ENCODE assay signal across 9 cellular contexts in genomic region chr20:32354592-32355416, GRCh38. TPM values are rescaled to one million over a fixed set of nuclear protein-coding genes. Genes with fewer than 3 reads are reported as not detected.
DNase-seq lines count a peak whose midpoint lies in the region; ATAC-seq and TF ChIP-seq lines count a peak whose summit lies in the region.
"Had no signal": no experiment of that assay in that cellular context is flagged by ENCODE, and none has a peak within 500 bp of the region (broad histone marks: within the 10 kb centered on the region; RNA-seq: fewer than 3 reads in every experiment).

No MANE protein-coding gene starts in this region.

- DNase-seq in activated naive CD4-positive, alpha-beta T cell treated with anti-CD3 and anti-CD28 coated beads, Interleukin-2, amount 10 ng/mL, durations not matched to agents 7 days and 5 days = no peak
- no peak for DNase-seq in activated naive CD4-positive, alpha-beta T cell (lab: John Stamatoyannopoulos, UW)
- DNase-seq in M059J (ENCODE audit: low read depth) = peak; percentile 95
- peak; percentile 54 for DNase-seq in mammary epithelial cell
- peak; percentile 43 for DNase-seq in stromal cell of bone marrow (ENCODE audit: low read depth)
- no peak for DNase-seq in GM20000 (ENCODE audit: low spot score)
- DNase-seq in Right ventricle myocardium superior = no peak
- no peak for DNase-seq in stimulated activated CD4-positive, alpha-beta T cell treated with anti-CD3 and anti-CD28 coated beads, Interleukin-4, amount 100 ng/mL, for 1 hour
- DNase-seq: SIG-M5 had no signal

- dilution Hi-C loops in mammary epithelial cell (cut with HindIII; ENCODE audit: low sequenced_read_pairs) = no loop called here

- no peak overlapping the region for H3K27ac ChIP-seq in mammary epithelial cell (ENCODE audit: insufficient read depth, low read depth, low read length)

- in situ Hi-C loops in mammary epithelial cell (cut with MboI; ENCODE audit: low sequenced_read_pairs in 2 of 2) = no loop called here

- H3K4me1 ChIP-seq in mammary epithelial cell (ENCODE audit: insufficient read depth, low read length) = peaks cover 31% of the 10 kb centered on the region

- H3K9me3 Mint-ChIP-seq in activated naive CD4-positive, alpha-beta T cell treated with anti-CD3 and anti-CD28 coated beads, Interleukin-2, amount 10 ng/mL, durations not matched to agents 7 days and 5 days = no peaks in the 10 kb centered on the region

- intact Hi-C loops in mammary epithelial cell (cut with micrococcal nuclease) (no loop called here), Right ventricle myocardium superior (cut with DNase I) (no loop called here)

- H2AFZ ChIP-seq in mammary epithelial cell (ENCODE audit: low read depth, low read length) = no peak overlapping the region

- H3K4me1 Mint-ChIP-seq in activated naive CD4-positive, alpha-beta T cell treated with anti-CD3 and anti-CD28 coated beads, Interleukin-2, amount 10 ng/mL, durations not matched to agents 7 days and 5 days = peaks cover 38% of the 10 kb centered on the region

- peaks cover 6% of the 10 kb centered on the region for H3K36me3 Mint-ChIP-seq in activated naive CD4-positive, alpha-beta T cell treated with anti-CD3 and anti-CD28 coated beads, Interleukin-2, amount 10 ng/mL, durations not matched to agents 7 days and 5 days

- H3K4me3 ChIP-seq in mammary epithelial cell (replicated peaks in 1 of 3; ENCODE audit: insufficient read depth in 1 of 3, low read depth in 2 of 3, low read length in 3 of 3) = no peak overlapping the region

- WGBS in mammary epithelial cell (ENCODE audit: low coverage, missing lambda C conversion rate) = 57% methylated on average over 2 of the region's 2 CpGs

- no TSS peak for BruUV-seq in mammary epithelial cell (replicated peaks; lab: Mats Ljungman, UMichigan)

- H3K4me2 ChIP-seq in mammary epithelial cell (ENCODE audit: insufficient read depth, low read depth, low read length) = no peak overlapping the region

- ATAC-seq in Right ventricle myocardium superior (ENCODE audit: poor library complexity) = no peak

- H4K20me1 ChIP-seq in mammary epithelial cell (ENCODE audit: insufficient read depth, low read length) = no peaks in the 10 kb centered on the region

- no peaks in the 10 kb centered on the region for H3K9me3 ChIP-seq in mammary epithelial cell (replicated peaks; ENCODE audit: insufficient read depth, low read length)

- CTCF ChIA-PET in activated naive CD4-positive, alpha-beta T cell treated with anti-CD3 and anti-CD28 coated beads, Interleukin-2, amount 10 ng/mL, durations not matched to agents 7 days and 5 days (lab: Charles Lee) = interaction anchor here (1.0 to 1.5 kb wide), 2 partner anchors 10 to 17 kb away, joined by 3 read pairs; no protein-coding TSS in a partner anchor
- CTCF ChIA-PET in mammary epithelial cell (lab: Charles Lee; ENCODE audit: low non-redundant PET) = no interaction called here

- peak overlapping the region; percentile 80 for H3K27ac Mint-ChIP-seq in activated naive CD4-positive, alpha-beta T cell treated with anti-CD3 and anti-CD28 coated beads, Interleukin-2, amount 10 ng/mL, durations not matched to agents 7 days and 5 days

- H3K27me3 ChIP-seq in mammary epithelial cell (ENCODE audit: insufficient read depth, low read length) = no peaks in the 10 kb centered on the region

- no peak overlapping the region for H3K9ac ChIP-seq in mammary epithelial cell (ENCODE audit: insufficient read depth, low read length)

- TF ChIP-seq CTCF in mammary epithelial cell (conservative IDR thresholded peaks at IDR 0.05 in 1 of 2, IDR thresholded peaks at IDR 0.05 in 1 of 2; ENCODE audit: extremely low read depth in 1 of 2, insufficient read depth in 1 of 2, low read depth in 1 of 2, low read length in 2 of 2) (no peak), GM20000 (IDR thresholded peaks at IDR 0.05; ENCODE audit: extremely low read depth, missing control alignments) (no peak)

- no peaks in the 10 kb centered on the region for H3K27me3 Mint-ChIP-seq in activated naive CD4-positive, alpha-beta T cell treated with anti-CD3 and anti-CD28 coated beads, Interleukin-2, amount 10 ng/mL, durations not matched to agents 7 days and 5 days

- H3K4me3 Mint-ChIP-seq in activated naive CD4-positive, alpha-beta T cell treated with anti-CD3 and anti-CD28 coated beads, Interleukin-2, amount 10 ng/mL, durations not matched to agents 7 days and 5 days = no peak overlapping the region

- no peaks in the 10 kb centered on the region for H3K36me3 ChIP-seq in mammary epithelial cell (ENCODE audit: insufficient read depth, low read length)

- H3K79me2 ChIP-seq in mammary epithelial cell (ENCODE audit: insufficient read depth, low read length) = peaks cover 13% of the 10 kb centered on the region

RNA-seq across cellular contexts. Expression of gene ASXL1, which starts 3.3 kb away (rescaled TPM):
- 27.4 and 43.5 TPM in 2 replicates for total RNA-seq in M059J (2014; rRNA removed; shearing (Covaris generic))
- total RNA-seq in mammary epithelial cell (10 to 100 TPM; 37.2 to 60.1 TPM), Right ventricle myocardium superior (24.5 TPM)
- 23.8 TPM for polyA plus RNA-seq in mammary epithelial cell
- 41.9 TPM for polyA minus RNA-seq in mammary epithelial cell

Comparison
In these comparisons a context has a peak if more than half of its experiments do, and no peak if none do; other contexts are left out.
1. DNase-seq: peak in M059J (single experiment), mammary epithelial cell (single experiment) and stromal cell of bone marrow (single experiment); none in activated naive CD4-positive, alpha-beta T cell treated with anti-CD3 and anti-CD28 coated beads, Interleukin-2, amount 10 ng/mL, durations not matched to agents 7 days and 5 days (single experiment), activated naive CD4-positive, alpha-beta T cell (0 of 4), GM20000 (single experiment), Right ventricle myocardium superior (single experiment) and stimulated activated CD4-positive, alpha-beta T cell treated with anti-CD3 and anti-CD28 coated beads, Interleukin-4, amount 100 ng/mL, for 1 hour (single experiment).